In the genomic region with DNA sequence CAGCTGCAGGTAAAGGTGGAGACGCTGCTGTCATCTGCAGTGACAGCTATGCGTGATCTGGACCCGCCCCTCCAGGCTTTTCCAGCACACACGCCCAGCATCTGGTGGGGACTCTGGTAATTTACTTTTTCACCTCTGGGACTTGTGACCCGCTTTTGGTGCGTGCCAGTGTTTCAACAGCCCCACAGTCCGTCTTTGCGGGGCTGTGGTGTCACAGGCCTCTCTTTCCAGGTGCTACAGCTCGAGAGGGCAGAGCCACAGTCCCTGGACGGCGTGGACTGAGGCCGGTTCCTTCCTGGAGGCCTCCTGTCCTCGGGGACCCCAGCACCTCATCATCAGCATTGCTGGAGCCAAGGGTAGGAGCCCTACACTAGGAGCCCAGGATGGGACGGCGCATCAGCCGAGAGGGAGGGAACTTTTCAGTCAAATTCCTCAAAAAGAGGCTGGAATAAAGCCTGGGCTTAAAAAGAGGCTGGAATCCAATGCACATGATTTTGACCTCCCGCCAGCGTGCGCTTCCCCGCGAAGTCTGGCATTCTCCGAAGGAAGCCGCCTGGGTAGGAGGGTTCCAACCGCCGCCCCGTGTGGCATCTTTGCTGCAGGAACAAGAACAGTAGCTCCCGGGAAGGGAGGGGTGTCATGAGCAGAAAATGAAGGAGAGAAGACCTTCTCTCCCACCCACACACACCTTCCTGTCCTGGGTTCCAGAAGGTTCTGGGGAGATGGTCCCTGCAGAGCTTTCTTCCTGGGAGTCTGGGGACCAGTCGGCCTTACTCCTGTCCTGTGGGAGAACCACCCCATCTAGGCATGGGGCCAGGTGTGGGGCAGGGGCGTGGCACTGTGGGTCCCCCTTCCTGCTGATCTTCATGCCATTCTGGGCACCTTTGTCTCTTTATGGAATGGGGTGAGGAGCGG, we compare ENCODE assay signal across 26 cellular contexts. TPM values are rescaled to one million over a fixed set of nuclear protein-coding genes. Genes with fewer than 3 reads are reported as not detected.
"Had no signal": no experiment of that assay in that cellular context is flagged by ENCODE, and none has a peak within 500 bp of the region (broad histone marks: within the 10 kb centered on the region; RNA-seq: fewer than 3 reads in every experiment).

No MANE protein-coding gene starts in this region.

- H3K4me3 ChIP-seq: heart right ventricle, ovary, right lobe of liver, uterus had no signal

- H3K27me3 ChIP-seq: heart right ventricle, ovary, right lobe of liver, uterus had no signal

- H3K27me3 Mint-ChIP-seq: activated CD4-positive, alpha-beta T cell treated with anti-CD3 and anti-CD28 coated beads for 36 hours; activated naive CD8-positive, alpha-beta T cell treated with anti-CD3 and anti-CD28 coated beads, Interleukin-2, amount 10 ng/mL, durations not matched to agents 7 days and 5 days; T-cell had no signal

- H3K27ac Mint-ChIP-seq: activated CD4-positive, alpha-beta T cell treated with anti-CD3 and anti-CD28 coated beads for 36 hours; activated naive CD8-positive, alpha-beta T cell treated with anti-CD3 and anti-CD28 coated beads, Interleukin-2, amount 10 ng/mL, durations not matched to agents 7 days and 5 days; mesothelial cell of epicardium; natural killer cell; stimulated activated effector memory CD8-positive, alpha-beta T cell treated with anti-CD3 and anti-CD28 coated beads, Interleukin-12 subunit alpha, Interleukin-12 subunit beta, amount 100 ng/mL, for 72 hours; T-cell; T-helper 2 cell treated with Interferon-gamma antibody and Interleukin-4, amounts not matched to agents 5 μg/mL and 100 μg/mL, for 36 hours had no signal

- H3K27ac ChIP-seq: heart right ventricle, ovary, right lobe of liver, uterus had no signal

- DNase-seq: activated CD4-positive, alpha-beta T cell treated with anti-CD3 and anti-CD28 coated beads for 36 hours; activated CD4-positive, alpha-beta T cell treated with anti-CD3 and anti-CD28 coated beads, Interleukin-2, amount 50 U/mL, for 4 hours; activated naive CD4-positive, alpha-beta T cell treated with Interleukin-2 at 50 U/mL for 16 hours; activated naive CD8-positive, alpha-beta T cell treated with anti-CD3 and anti-CD28 coated beads, Interleukin-2, amount 10 ng/mL, durations not matched to agents 7 days and 5 days; activated T-cell treated with anti-CD3 and anti-CD28 coated beads, Interleukin-2, amount 50 U/mL, for 48 hours; amniotic stem cell; cerebellar nuclear complex; islet precursor cell; natural killer cell; ovary; stimulated activated CD4-positive, alpha-beta T cell treated with anti-CD3 and anti-CD28 coated beads, Interleukin-2, amount 100 ng/mL, for 24 hours; trophoblast cell; uterus had no signal

- H3K9me3 ChIP-seq: ovary, right lobe of liver, uterus had no signal

- H3K4me1 Mint-ChIP-seq: stimulated activated effector memory CD8-positive, alpha-beta T cell treated with anti-CD3 and anti-CD28 coated beads, Interleukin-12 subunit alpha, Interleukin-12 subunit beta, amount 100 ng/mL, for 72 hours; T-cell had no signal

- H3K4me3 Mint-ChIP-seq: activated CD4-positive, alpha-beta T cell treated with anti-CD3 and anti-CD28 coated beads for 36 hours; activated naive CD8-positive, alpha-beta T cell treated with anti-CD3 and anti-CD28 coated beads, Interleukin-2, amount 10 ng/mL, durations not matched to agents 7 days and 5 days; mesothelial cell of epicardium; natural killer cell; stimulated activated effector memory CD8-positive, alpha-beta T cell treated with anti-CD3 and anti-CD28 coated beads, Interleukin-12 subunit alpha, Interleukin-12 subunit beta, amount 100 ng/mL, for 72 hours; T-cell; T-helper 2 cell treated with Interferon-gamma antibody and Interleukin-4, amounts not matched to agents 5 μg/mL and 100 μg/mL, for 36 hours had no signal

- H3K9me3 Mint-ChIP-seq: mesothelial cell of epicardium; natural killer cell; stimulated activated effector memory CD8-positive, alpha-beta T cell treated with anti-CD3 and anti-CD28 coated beads, Interleukin-12 subunit alpha, Interleukin-12 subunit beta, amount 100 ng/mL, for 72 hours; T-helper 2 cell treated with Interferon-gamma antibody and Interleukin-4, amounts not matched to agents 5 μg/mL and 100 μg/mL, for 36 hours had no signal

- H3K36me3 ChIP-seq: ovary, uterus had no signal

- ATAC-seq: activated CD4-positive, alpha-beta T cell treated with anti-CD3 and anti-CD28 coated beads for 36 hours; natural killer cell; stimulated activated effector memory CD8-positive, alpha-beta T cell treated with anti-CD3 and anti-CD28 coated beads, Interleukin-12 subunit alpha, Interleukin-12 subunit beta, amount 100 ng/mL, for 72 hours; T-cell had no signal

- H3K4me1 ChIP-seq: uterus had no signal

RNA-seq across cellular contexts. Expression of a gene that starts 25.7 kb away (rescaled TPM):
- total RNA-seq: activated naive CD8-positive, alpha-beta T cell treated with anti-CD3 and anti-CD28 coated beads, Interleukin-2, amount 10 ng/mL, durations not matched to agents 7 days and 5 days; bronchial epithelial cell; epithelial cell of proximal tubule; fibroblast of villous mesenchyme; left cardiac atrium; lung microvascular endothelial cell; pulmonary artery endothelial cell; T-cell; temporal lobe had no signal

RNA-seq across cellular contexts. Expression of a gene that starts 36.5 kb away (rescaled TPM):
- total RNA-seq: activated CD4-positive, alpha-beta T cell treated with anti-CD3 and anti-CD28 coated beads for 36 hours; activated naive CD8-positive, alpha-beta T cell treated with anti-CD3 and anti-CD28 coated beads, Interleukin-2, amount 10 ng/mL, durations not matched to agents 7 days and 5 days; bronchial epithelial cell; epithelial cell of proximal tubule; fibroblast of villous mesenchyme; heart right ventricle; left cardiac atrium; lung microvascular endothelial cell; natural killer cell; ovary; pulmonary artery endothelial cell; T-cell; temporal lobe had no signal

RNA-seq across cellular contexts. Expression of a gene that starts 46.9 kb away (rescaled TPM):
- total RNA-seq: activated naive CD8-positive, alpha-beta T cell treated with anti-CD3 and anti-CD28 coated beads, Interleukin-2, amount 10 ng/mL, durations not matched to agents 7 days and 5 days; bronchial epithelial cell; epithelial cell of proximal tubule; fibroblast of villous mesenchyme; heart right ventricle; left cardiac atrium; lung microvascular endothelial cell; pulmonary artery endothelial cell; temporal lobe; uterus had no signal
